16 cellular contexts compared by ENCODE assay signal in the genomic region with DNA sequence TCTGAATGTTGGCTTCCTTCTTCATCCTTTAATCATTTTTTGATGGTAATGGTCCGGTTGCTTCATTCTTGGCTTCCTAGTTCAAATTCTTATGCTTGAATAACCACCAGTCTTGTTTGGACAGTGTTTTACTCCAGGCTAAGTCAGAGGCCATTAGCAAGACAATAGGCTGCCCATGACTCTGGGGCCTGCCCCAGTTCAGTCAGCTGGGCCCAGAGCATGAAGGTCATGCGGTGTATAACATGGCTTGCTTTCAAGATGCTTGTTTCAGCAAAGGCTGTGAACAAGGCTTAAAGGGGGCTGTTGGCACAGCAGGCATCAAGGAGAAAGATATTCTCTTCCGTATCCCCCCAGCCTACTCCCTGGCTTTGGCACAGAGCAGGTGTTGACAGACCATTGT. TPM values are rescaled to one million over a fixed set of nuclear protein-coding genes. Genes with fewer than 3 reads are reported as not detected.
A peak's percentile ranks its signal among the peaks of the same experiment; 100 is the strongest.
DNase-seq lines count a peak whose midpoint lies in the region; TF ChIP-seq lines count a peak whose summit lies in the region.
"Had no signal": no experiment of that assay in that cellular context is flagged by ENCODE, and none has a peak within 500 bp of the region (broad histone marks: within the 10 kb centered on the region; RNA-seq: fewer than 3 reads in every experiment).

No MANE protein-coding gene starts in this region.

- peak; percentile 17 for DNase-seq in ELF-1 (ENCODE audit: low read depth, low spot score)
- DNase-seq in M059J (ENCODE audit: low read depth), result peak; percentile 27
- DNase-seq in astrocyte of the hippocampus (ENCODE audit: low read depth, low spot score), result peak; percentile 49
- DNase-seq in renal cortical epithelial cell (ENCODE audit: low read depth), result peak; percentile 92
- no peak for DNase-seq in mesothelial cell of epicardium (ENCODE audit: low spot score in 2 of 2, unreplicated experiment in 2 of 2)
- no peak for DNase-seq in GM10248 (ENCODE audit: extremely low spot score)
- no peak for DNase-seq in Peyer's patch
- DNase-seq: BE2C; CD4-positive, alpha-beta T cell; DND-41; GDM1; HFFc6; Kasumi-1; NCI-H1436; NCI-H510A; T-helper 17 cell had no signal

- TF ChIP-seq POLR2A in Peyer's patch (IDR thresholded peaks at IDR 0.05), result no peak

- no peaks in the 10 kb centered on the region for H3K27me3 ChIP-seq in Peyer's patch
- H3K27me3 ChIP-seq: BE2C had no signal

- TF ChIP-seq CTCF in mesothelial cell of epicardium (IDR thresholded peaks at IDR 0.05; ENCODE audit: unreplicated experiment), result no peak
- no peak for TF ChIP-seq CTCF in GM10248 (IDR thresholded peaks at IDR 0.05; ENCODE audit: control extremely low read depth, extremely low read depth, low read depth, missing control alignments)
- TF ChIP-seq CTCF in Peyer's patch (IDR thresholded peaks at IDR 0.05), result no peak

- no peaks in the 10 kb centered on the region for H3K36me3 ChIP-seq in Peyer's patch
- H3K36me3 ChIP-seq: BE2C had no signal

- H3K27ac ChIP-seq in Peyer's patch, result no peak overlapping the region

- no peak overlapping the region for H3K4me3 Mint-ChIP-seq in mesothelial cell of epicardium
- H3K4me3 Mint-ChIP-seq: CD4-positive, alpha-beta T cell; HFFc6; T-helper 17 cell had no signal

- H3K9me3 Mint-ChIP-seq in mesothelial cell of epicardium, result peaks cover 13% of the 10 kb centered on the region
- H3K9me3 Mint-ChIP-seq: CD4-positive, alpha-beta T cell; HFFc6 had no signal

- H3K9me3 ChIP-seq in Peyer's patch, result no peaks in the 10 kb centered on the region
- H3K9me3 ChIP-seq: BE2C had no signal

- H3K4me3 ChIP-seq in Peyer's patch, result no peak overlapping the region

- POLR2A ChIA-PET in GM10248 (lab: Yijun Ruan, JAX), result no interaction called here

- CTCF ChIA-PET in GM10248 (lab: Yijun Ruan, JAX), result interaction anchor here (0.9 to 1.3 kb wide), 2 partner anchors 11 to 21 kb away, joined by 3 to 5 read pairs; no protein-coding TSS in a partner anchor

- H3K27me3 Mint-ChIP-seq in mesothelial cell of epicardium (ENCODE audit: low read depth), result no peaks in the 10 kb centered on the region

- peaks cover 4% of the 10 kb centered on the region for H3K4me1 Mint-ChIP-seq in mesothelial cell of epicardium
- H3K4me1 Mint-ChIP-seq: T-helper 17 cell had no signal

- H3K27ac Mint-ChIP-seq in mesothelial cell of epicardium, result no peak overlapping the region
- H3K27ac Mint-ChIP-seq: CD4-positive, alpha-beta T cell; HFFc6; T-helper 17 cell had no signal

- H3K36me3 Mint-ChIP-seq in mesothelial cell of epicardium, result no peaks in the 10 kb centered on the region

- no peaks in the 10 kb centered on the region for H3K4me1 ChIP-seq in Peyer's patch
- H3K4me1 ChIP-seq: BE2C had no signal

RNA-seq across cellular contexts. Expression of a gene that starts 13.7 kb away (rescaled TPM):
- 19.7 and 25.4 TPM in 2 replicates for total RNA-seq in M059J (2014; rRNA removed; shearing (Covaris generic))
- total RNA-seq in renal cortical epithelial cell (11.9 and 21.5 TPM in 2 replicates), mesothelial cell of epicardium (0.13 to 0.14 TPM in 2 of 3 replicates, not detected in the other), Peyer's patch (1 to 10 TPM; 1.1 to 6.6 (median 3.3) TPM)
- total RNA-seq: CD4-positive, alpha-beta T cell; T-helper 17 cell had no signal

RNA-seq across cellular contexts. Expression of a gene that starts 57.7 kb away (rescaled TPM):
- total RNA-seq in M059J (2014; rRNA removed; shearing (Covaris generic)), result 188 and 207 TPM in 2 replicates
- total RNA-seq in renal cortical epithelial cell (63.8 and 247 TPM in 2 replicates), mesothelial cell of epicardium (39.2 to 52.2 TPM (median 43.5 TPM) in 3 replicates), Peyer's patch (10 to 100 TPM; 15.2 to 55.3 (median 25.8) TPM)
- total RNA-seq: CD4-positive, alpha-beta T cell had no signal

Comparison
In these comparisons a context has a peak if more than half of its experiments do, and no peak if none do; other contexts are left out.
1. DNase-seq: peak in ELF-1 (single experiment), M059J (single experiment), astrocyte of the hippocampus (single experiment) and renal cortical epithelial cell (single experiment); none in mesothelial cell of epicardium (0 of 2), GM10248 (single experiment) and Peyer's patch (0 of 3).